8 cellular contexts compared by ENCODE assay signal in genomic region chr16:31093132-31093703, GRCh38. TPM values are rescaled to one million over a fixed set of nuclear protein-coding genes. Genes with fewer than 3 reads are reported as not detected.
DNase-seq lines count a peak whose midpoint lies in the region; ATAC-seq and TF ChIP-seq lines count a peak whose summit lies in the region.

No MANE protein-coding gene starts in this region.

- no peaks in the 10 kb centered on the region for H3K36me3 ChIP-seq in cardiac muscle cell
- peaks cover 35% of the 10 kb centered on the region for H3K36me3 ChIP-seq in OCI-LY7 (ENCODE audit: insufficient read depth, low read length)

- H3K9me3 ChIP-seq in cardiac muscle cell (ENCODE audit: low read depth) = no peaks in the 10 kb centered on the region
- no peaks in the 10 kb centered on the region for H3K9me3 ChIP-seq in OCI-LY7 (ENCODE audit: low read length)

- peak overlapping the region; percentile 100 for H3K4me2 ChIP-seq in OCI-LY7 (ENCODE audit: low read length)

- DNase-seq in cardiac muscle cell (ENCODE audit: low read depth in 1 of 2, low spot score in 1 of 2) = peak; percentile 10 to 47
- DNase-seq in left cardiac atrium = no peak
- peak; percentile 59 for DNase-seq in OCI-LY7 (ENCODE audit: low spot score)
- peak; percentile 62 for DNase-seq in midbrain (lab: John Stamatoyannopoulos, UW)
- DNase-seq in NCI-H1092 treated with DMSO at 0.1 percent for 48 hours (lab: John Stamatoyannopoulos, UW) = no peak
- no peak for DNase-seq in activated CD4-positive, alpha-beta T cell treated with anti-CD3 and anti-CD28 coated beads, Interleukin-2, amount 50 U/mL, for 48 hours

- intact Hi-C loops in left cardiac atrium (cut with DNase I) = loop anchor here in 1 of 2 donors (10.0 kb wide), 1 partner anchor 108 kb away; the partner anchor contains the start of gene HSD3B7
- intact Hi-C loops in OCI-LY7 (cut with micrococcal nuclease; ENCODE audit: unreplicated experiment) = no loop called here

- peaks cover 23% of the 10 kb centered on the region for H3K79me2 ChIP-seq in OCI-LY7 (ENCODE audit: insufficient read depth, low read depth, low read length)

- ATAC-seq in left cardiac atrium = no peak
- no peak for ATAC-seq in HG03135 (IDR thresholded peaks at IDR 0.05; ENCODE audit: unreplicated experiment)

- H3K27ac ChIP-seq in cardiac muscle cell (no peak overlapping the region), OCI-LY7 (ENCODE audit: low read depth, low read length, poor library complexity, severe bottlenecking) (peak overlapping the region; percentile 71), cingulate gyrus (ENCODE audit: low read depth, low read length) (peak overlapping the region; percentile 49)

- CTCF ChIA-PET in OCI-LY7 (lab: Charles Lee; ENCODE audit: unreplicated experiment) = interaction anchor here (0.7 to 1.0 kb wide), 2 partner anchors 9 to 14 kb away, joined by 3 to 4 read pairs; no protein-coding TSS in a partner anchor

- H3K4me3 ChIP-seq in cardiac muscle cell (peak overlapping the region; percentile 58), OCI-LY7 (ENCODE audit: low read depth, low read length, poor library complexity, severe bottlenecking) (peak overlapping the region; percentile 86)

- H3K4me1 ChIP-seq in cardiac muscle cell (ENCODE audit: low read depth) (peaks cover 4% of the 10 kb centered on the region), OCI-LY7 (ENCODE audit: insufficient read depth, low read length, poor library complexity, severe bottlenecking) (peaks cover 18% of the 10 kb centered on the region)

- H3K27me3 ChIP-seq in cardiac muscle cell = no peaks in the 10 kb centered on the region

- no peaks in the 10 kb centered on the region for H3K9me2 ChIP-seq in OCI-LY7 (ENCODE audit: insufficient read depth, low read length)

- no peak overlapping the region for H2AFZ ChIP-seq in OCI-LY7 (ENCODE audit: low read length)

- peaks cover 5% of the 10 kb centered on the region; the same call in 1 of the 2 replicates for H4K20me1 ChIP-seq in OCI-LY7 (ENCODE audit: insufficient read depth, low read length)

- no peak for TF ChIP-seq CTCF in cardiac muscle cell (IDR thresholded peaks at IDR 0.05; ENCODE audit: low read depth, low read length)
- no peak for TF ChIP-seq CTCF in OCI-LY7 (conservative IDR thresholded peaks at IDR 0.05; ENCODE audit: low read length)

- no TSS peak for BruUV-seq in OCI-LY7 (replicated peaks; lab: Mats Ljungman, UMichigan)

- POLR2A ChIA-PET in OCI-LY7 (lab: Charles Lee) = interaction anchor here (0.6 to 1.7 kb wide), 6 partner anchors 8 to 162 kb away, joined by 3 to 7 read pairs (median 4); partner anchors contain the start of genes KAT8, ZNF646 and ZNF668

RNA-seq across cellular contexts. Expression of gene VKORC1, which starts 1.4 kb away (rescaled TPM):
- total RNA-seq in cardiac muscle cell (146 and 148 TPM in 2 replicates), left cardiac atrium (10 to 100 TPM; 47.1 to 53.2 TPM), OCI-LY7 (2022) (60.1 and 70.2 TPM in 2 replicates)
- 161 and 188 TPM in 2 replicates for polyA plus RNA-seq in cardiac muscle cell
- total RNA-seq in OCI-LY7 (2014; rRNA removed; shearing (Covaris generic)) = 68.8 and 69.3 TPM in 2 replicates

RNA-seq across cellular contexts. Expression of gene PRSS53, which starts 4.5 kb away (rescaled TPM):
- total RNA-seq in cardiac muscle cell (2.7 and 5.8 TPM in 2 replicates), left cardiac atrium (1 to 10 TPM in 1 of 2 donors, under 1 TPM in 1; 0.71 to 1.1 TPM), OCI-LY7 (2022) (5.7 and 6.1 TPM in 2 replicates)
- 0.35 and 0.94 TPM in 2 replicates for polyA plus RNA-seq in cardiac muscle cell
- 3.7 and 4.4 TPM in 2 replicates for total RNA-seq in OCI-LY7 (2014; rRNA removed; shearing (Covaris generic))

RNA-seq across cellular contexts. Expression of gene BCKDK, which starts 15.0 kb away (rescaled TPM):
- total RNA-seq in cardiac muscle cell (109 and 121 TPM in 2 replicates), left cardiac atrium (10 to 100 TPM; 43.4 to 46.4 TPM), OCI-LY7 (2022) (36.5 and 39.0 TPM in 2 replicates)
- 147 and 151 TPM in 2 replicates for polyA plus RNA-seq in cardiac muscle cell
- total RNA-seq in OCI-LY7 (2014; rRNA removed; shearing (Covaris generic)) = 25.0 and 40.4 TPM in 2 replicates

RNA-seq across cellular contexts. Expression of gene ZNF646, which starts 19.0 kb away (rescaled TPM):
- total RNA-seq in cardiac muscle cell = 20.3 and 32.6 TPM in 2 replicates
- 7.1 and 8.5 TPM in 2 replicates for polyA plus RNA-seq in cardiac muscle cell
- 1 to 10 TPM; 7.6 to 8.2 TPM for total RNA-seq in left cardiac atrium
- 25.4 and 30.1 TPM in 2 replicates for total RNA-seq in OCI-LY7 (2014; rRNA removed; shearing (Covaris generic))
- total RNA-seq in OCI-LY7 (2022) = 33.8 and 34.0 TPM in 2 replicates

RNA-seq across cellular contexts. Expression of gene ZNF668, which starts 19.2 kb away (rescaled TPM):
- total RNA-seq in cardiac muscle cell = 16.2 and 18.2 TPM in 2 replicates
- polyA plus RNA-seq in cardiac muscle cell = 7.4 and 10.0 TPM in 2 replicates
- 1 to 10 TPM; 5.5 to 6.6 TPM for total RNA-seq in left cardiac atrium
- total RNA-seq in OCI-LY7 (2014; rRNA removed; shearing (Covaris generic)) = 7.8 and 18.7 TPM in 2 replicates
- total RNA-seq in OCI-LY7 (2022) = 17.1 and 21.7 TPM in 2 replicates

Comparison
In these comparisons a context has a peak if more than half of its experiments do, and no peak if none do; other contexts are left out.
1. DNase-seq: peak in cardiac muscle cell (2 of 2), OCI-LY7 (single experiment) and midbrain (single experiment); none in left cardiac atrium (single experiment), NCI-H1092 treated with DMSO at 0.1 percent for 48 hours (single experiment) and activated CD4-positive, alpha-beta T cell treated with anti-CD3 and anti-CD28 coated beads, Interleukin-2, amount 50 U/mL, for 48 hours (0 of 2).